Comparison of ENCODE assay signal across 1 cellular context in the genomic region with DNA sequence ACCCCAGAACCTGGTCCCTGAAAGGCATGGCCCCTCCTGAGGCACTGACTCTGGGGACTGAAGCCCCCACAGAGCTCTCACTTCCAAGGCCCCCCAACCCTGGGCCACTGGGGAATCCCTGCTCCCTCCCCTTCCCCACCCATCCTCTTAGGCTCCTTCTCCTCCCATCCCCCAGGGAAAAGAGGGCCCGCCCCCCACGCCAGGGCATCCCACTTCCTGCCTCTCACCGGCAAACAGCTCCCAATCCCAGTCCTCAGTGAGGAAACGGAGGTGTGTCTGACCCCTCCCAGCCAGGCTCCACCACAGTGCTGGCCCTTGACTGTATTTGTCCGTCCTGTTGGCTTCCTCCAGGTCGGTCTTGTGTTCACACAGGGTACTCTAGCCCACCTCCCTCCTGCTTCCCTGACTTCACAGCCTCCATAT.
TF ChIP-seq lines count a peak whose summit lies in the region.

No MANE protein-coding gene starts in this region.

TF ChIP-seq in GM12878, 131 proteins besides CTCF, POLR2A, EP300 and RAD21 (continued from another document):
- TF ChIP-seq SRF (IDR thresholded peaks at IDR 0.05; ENCODE audit: low read depth in 2 of 2, low read length in 2 of 2) (no peak), MTA2 (IDR thresholded peaks at IDR 0.05; ENCODE audit: low read depth) (no peak), EZH2 (IDR thresholded peaks at IDR 0.05; ENCODE audit: borderline replicate concordance, control insufficient read depth, low read depth, low read length) (no peak), IKZF1 (conservative IDR thresholded peaks at IDR 0.05) (no peak), ZBED1 (IDR thresholded peaks at IDR 0.05; ENCODE audit: borderline replicate concordance) (no peak), HDAC6 (IDR thresholded peaks at IDR 0.05; ENCODE audit: unreplicated experiment) (no peak), BRCA1 (IDR thresholded peaks at IDR 0.05; ENCODE audit: low read depth, low read length) (no peak), TCF3 (IDR thresholded peaks at IDR 0.05; ENCODE audit: borderline replicate concordance, insufficient read depth, low read depth, low read length) (no peak), SUPT20H (IDR thresholded peaks at IDR 0.05; ENCODE audit: borderline replicate concordance, control insufficient read depth, low read depth, low read length) (no peak)
- TF ChIP-seq, protein P1, sequence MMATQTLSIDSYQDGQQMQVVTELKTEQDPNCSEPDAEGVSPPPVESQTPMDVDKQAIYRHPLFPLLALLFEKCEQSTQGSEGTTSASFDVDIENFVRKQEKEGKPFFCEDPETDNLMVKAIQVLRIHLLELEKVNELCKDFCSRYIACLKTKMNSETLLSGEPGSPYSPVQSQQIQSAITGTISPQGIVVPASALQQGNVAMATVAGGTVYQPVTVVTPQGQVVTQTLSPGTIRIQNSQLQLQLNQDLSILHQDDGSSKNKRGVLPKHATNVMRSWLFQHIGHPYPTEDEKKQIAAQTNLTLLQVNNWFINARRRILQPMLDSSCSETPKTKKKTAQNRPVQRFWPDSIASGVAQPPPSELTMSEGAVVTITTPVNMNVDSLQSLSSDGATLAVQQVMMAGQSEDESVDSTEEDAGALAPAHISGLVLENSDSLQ (IDR thresholded peaks at IDR 0.05): no peak
